Comparison of ENCODE assay signal across 26 cellular contexts in genomic region chr14:99066378-99066777, GRCh38.
DNase-seq lines count a peak whose midpoint lies in the region; ATAC-seq and TF ChIP-seq lines count a peak whose summit lies in the region.
"Had no signal": no experiment of that assay in that cellular context is flagged by ENCODE, and none has a peak within 500 bp of the region (broad histone marks: within the 10 kb centered on the region; RNA-seq: fewer than 3 reads in every experiment).

No MANE protein-coding gene starts in this region.

- no peaks in the 10 kb centered on the region for H4K20me1 ChIP-seq in osteoblast (ENCODE audit: insufficient read depth, low read length)

- peak overlapping the region; percentile 12 for H3K4me3 Mint-ChIP-seq in Calu3 (ENCODE audit: low read depth, unreplicated experiment)
- H3K4me3 Mint-ChIP-seq: activated naive CD4-positive, alpha-beta T cell treated with anti-CD3 and anti-CD28 coated beads, Interleukin-2, amount 50 U/mL, for 24 hours; immature natural killer cell; naive B cell; stimulated activated effector memory CD8-positive, alpha-beta T cell treated with anti-CD3 and anti-CD28 coated beads, Interleukin-12 subunit alpha, Interleukin-12 subunit beta, amount 100 ng/mL, for 72 hours; T-helper 2 cell treated with Interferon-gamma antibody and Interleukin-4, amounts not matched to agents 5 μg/mL and 100 μg/mL, for 36 hours; type B pancreatic cell had no signal

- H3K79me2 ChIP-seq in osteoblast (ENCODE audit: insufficient read depth, low read length): no peaks in the 10 kb centered on the region

- intact Hi-C loops in Calu3 (cut with micrococcal nuclease; ENCODE audit: unreplicated experiment): loop anchor here (10.0 kb wide), 2 partner anchors 92 to 252 kb away; no protein-coding TSS in a partner anchor

- peaks cover 35% of the 10 kb centered on the region for H3K4me1 Mint-ChIP-seq in Calu3 (ENCODE audit: low read depth, unreplicated experiment)
- H3K4me1 Mint-ChIP-seq: activated naive CD4-positive, alpha-beta T cell treated with anti-CD3 and anti-CD28 coated beads, Interleukin-2, amount 50 U/mL, for 24 hours; immature natural killer cell; naive B cell had no signal

- no peaks in the 10 kb centered on the region for H3K9me3 ChIP-seq in osteoblast (ENCODE audit: low read depth, low read length)

- H3K4me2 ChIP-seq in osteoblast (ENCODE audit: insufficient read depth, low read length): no peak overlapping the region
- H3K4me2 ChIP-seq: PC-9 had no signal

- peak; percentile 9 for ATAC-seq in foreskin keratinocyte
- ATAC-seq in HG03520 (IDR thresholded peaks at IDR 0.05; ENCODE audit: unreplicated experiment): no peak
- ATAC-seq in HG03521 (IDR thresholded peaks at IDR 0.05; ENCODE audit: unreplicated experiment): no peak
- ATAC-seq: K562 had no signal

- H3K27ac Mint-ChIP-seq in Calu3 (ENCODE audit: unreplicated experiment): peak overlapping the region; percentile 78
- H3K27ac Mint-ChIP-seq: activated T-helper 2 cell treated with anti-CD3 and anti-CD28 coated beads, Interferon-gamma antibody, Interleukin-2, Interleukin-4, amounts not matched to agents 10 μg/mL and 5 μg/mL and 100 μg/mL, durations not matched to agents 14 hours and 24 hours and 36 hours; immature natural killer cell; naive B cell; stimulated activated effector memory CD8-positive, alpha-beta T cell treated with anti-CD3 and anti-CD28 coated beads, Interleukin-12 subunit alpha, Interleukin-12 subunit beta, amount 100 ng/mL, for 72 hours; T-helper 2 cell treated with Interferon-gamma antibody and Interleukin-4, amounts not matched to agents 5 μg/mL and 100 μg/mL, for 36 hours; type B pancreatic cell had no signal

- BruUV-seq in Calu3 (replicated peaks; lab: Mats Ljungman, UMichigan): no TSS peak

- TF ChIP-seq CTCF in Calu3 (IDR thresholded peaks at IDR 0.05; ENCODE audit: unreplicated experiment) (no peak), foreskin keratinocyte (conservative IDR thresholded peaks at IDR 0.05) (peak; percentile 4), osteoblast (IDR thresholded peaks at IDR 0.05; ENCODE audit: extremely low read depth, low read depth, low read length) (no peak)

- CTCF ChIA-PET in Calu3 (lab: Charles Lee): interaction anchor here (0.5 to 1.3 kb wide), 4 partner anchors 23 to 200 kb away, joined by 3 to 8 read pairs (median 4); no protein-coding TSS in a partner anchor

- H3K27me3 Mint-ChIP-seq in Calu3 (ENCODE audit: unreplicated experiment): no peaks in the 10 kb centered on the region
- H3K27me3 Mint-ChIP-seq: activated naive CD4-positive, alpha-beta T cell treated with anti-CD3 and anti-CD28 coated beads, Interleukin-2, amount 50 U/mL, for 24 hours; naive B cell; type B pancreatic cell had no signal

- H2AFZ ChIP-seq in osteoblast (ENCODE audit: low read length): no peak overlapping the region
- H2AFZ ChIP-seq: GM23248, PC-9 had no signal

- H3K36me3 ChIP-seq in osteoblast (ENCODE audit: insufficient read depth, low read length): no peaks in the 10 kb centered on the region
- H3K36me3 ChIP-seq: left ventricle myocardium inferior had no signal

- no peak overlapping the region for H3K4me3 ChIP-seq in osteoblast (ENCODE audit: insufficient read depth, low read length)
- H3K4me3 ChIP-seq: GM23248, K562, left ventricle myocardium inferior, PC-9 had no signal

- H3K27ac ChIP-seq in foreskin keratinocyte (no peak overlapping the region), osteoblast (ENCODE audit: low read depth, low read length) (no peak overlapping the region)
- H3K27ac ChIP-seq: GM23248, left ventricle myocardium inferior, PC-9 had no signal

- H3K4me1 ChIP-seq in foreskin keratinocyte (peaks cover 13% of the 10 kb centered on the region), osteoblast (ENCODE audit: insufficient read depth, low read length) (no peaks in the 10 kb centered on the region)
- H3K4me1 ChIP-seq: left ventricle myocardium inferior had no signal

- H3K36me3 Mint-ChIP-seq in Calu3 (ENCODE audit: insufficient read depth, unreplicated experiment): peaks cover 31% of the 10 kb centered on the region
- H3K36me3 Mint-ChIP-seq: stimulated activated effector memory CD8-positive, alpha-beta T cell treated with anti-CD3 and anti-CD28 coated beads, Interleukin-12 subunit alpha, Interleukin-12 subunit beta, amount 100 ng/mL, for 72 hours; type B pancreatic cell had no signal

- peaks cover 6% of the 10 kb centered on the region for H3K9me3 Mint-ChIP-seq in Calu3 (ENCODE audit: low read depth, unreplicated experiment)
- H3K9me3 Mint-ChIP-seq: activated naive CD4-positive, alpha-beta T cell treated with anti-CD3 and anti-CD28 coated beads, Interleukin-2, amount 50 U/mL, for 24 hours; activated T-helper 2 cell treated with anti-CD3 and anti-CD28 coated beads, Interferon-gamma antibody, Interleukin-2, Interleukin-4, amounts not matched to agents 10 μg/mL and 5 μg/mL and 100 μg/mL, durations not matched to agents 14 hours and 24 hours and 36 hours; immature natural killer cell; stimulated activated effector memory CD8-positive, alpha-beta T cell treated with anti-CD3 and anti-CD28 coated beads, Interleukin-12 subunit alpha, Interleukin-12 subunit beta, amount 100 ng/mL, for 72 hours had no signal

- H3K27me3 ChIP-seq in foreskin keratinocyte (no peaks in the 10 kb centered on the region), osteoblast (ENCODE audit: insufficient read depth, low read length) (no peaks in the 10 kb centered on the region)

- peak; percentile 79 for DNase-seq in Calu3
- peak; percentile 54 for DNase-seq in RPMI7951 (ENCODE audit: low read depth)
- no peak for DNase-seq in foreskin keratinocyte
- DNase-seq in osteoblast (ENCODE audit: insufficient read length, low spot score, missing footprints): peak; percentile 63
- no peak for DNase-seq in G401 (ENCODE audit: low spot score)
- no peak for DNase-seq in activated CD4-positive, alpha-beta T cell treated with anti-CD3 and anti-CD28 coated beads, Interleukin-2, amount 50 U/mL, for 48 hours
- DNase-seq: amygdala, DND-41, GM23248, immature natural killer cell, left ventricle myocardium inferior, naive B cell, NCI-H1092 treated with DMSO at 0.1 percent for 48 hours, NCI-H187, NCI-H524, occipital lobe, PC-9, SHP77 treated with DMSO at 0.1 percent for 48 hours had no signal

- in situ Hi-C loops in G401 (cut with HindIII; ENCODE audit: low sequenced_read_pairs): no loop called here

Comparison
In these comparisons a context has a peak if more than half of its experiments do, and no peak if none do; other contexts are left out.
1. DNase-seq: peak in Calu3 (single experiment), RPMI7951 (single experiment) and osteoblast (single experiment); none in foreskin keratinocyte (0 of 2), G401 (single experiment) and activated CD4-positive, alpha-beta T cell treated with anti-CD3 and anti-CD28 coated beads, Interleukin-2, amount 50 U/mL, for 48 hours (0 of 2).